In genomic region chr16:88453217-88453531, GRCh38 we compare ENCODE assay signal across 8 cellular contexts. TPM values are rescaled to one million over a fixed set of nuclear protein-coding genes. Genes with fewer than 3 reads are reported as not detected.
DNase-seq lines count a peak whose midpoint lies in the region; ATAC-seq and TF ChIP-seq lines count a peak whose summit lies in the region.

TSS of gene ZFPM1 (plus strand) at chr16:88453280. CDS start at chr16:88453639, 359 bp downstream.

- no peak for DNase-seq in heart left ventricle
- no peak for DNase-seq in left ventricle myocardium superior
- no peak for DNase-seq in adrenal gland
- no peak for DNase-seq in memory B cell (ENCODE audit: low spot score in 2 of 2)
- no peak for DNase-seq in aorta
- no peak for DNase-seq in H4 (ENCODE audit: low spot score)
- DNase-seq in NCI-H1694 (lab: John Stamatoyannopoulos, UW) = no peak

- intact Hi-C loops in heart left ventricle (cut with DNase I) = loop anchor here in 2 of 10 donors (5.0 to 10.0 kb wide), 2 partner anchors 252 to 764 kb away; partner anchors contain the start of genes CTU2 (in 1 of the 2), RNF166 (in 1 of the 2) and ZNF778 (in 1 of the 2)
- intact Hi-C loops in left ventricle myocardium superior (cut with micrococcal nuclease) = loop anchor here (5.0 kb wide), 1 partner anchor 74 kb away; no protein-coding TSS in a partner anchor
- intact Hi-C loops in adrenal gland (cut with DNase I) = no loop called here
- intact Hi-C loops in aorta (cut with DNase I) = loop anchor here in 1 of 2 donors (10.0 kb wide), 1 partner anchor 332 kb away; the partner anchor contains the start of gene PIEZO1

- WGBS in heart left ventricle, 4 donors = 0 to 1% (median 1%) methylated on average over 21 to 57 of the region's 57 CpGs; no CpG with 5 or more reads in 1 of the 4 donors
- WGBS in adrenal gland, 4 donors = 1 to 6% methylated on average over 3 to 51 of the region's 57 CpGs; no CpG with 5 or more reads in 2 of the 4 donors
- WGBS in aorta, 2 donors = 0% methylated on average over 25 to 57 of the region's 57 CpGs

- TF ChIP-seq POLR2A in heart left ventricle (IDR thresholded peaks at IDR 0.05) (peak in 1 of 2 donors; percentile 37), adrenal gland (IDR thresholded peaks at IDR 0.05) (peak; percentile 69 to 72)

- H3K27me3 ChIP-seq in heart left ventricle = peaks cover 0 to 22% (median 0%) of the 10 kb centered on the region in 9 donors
- H3K27me3 ChIP-seq in adrenal gland = no peaks in the 10 kb centered on the region
- H3K27me3 ChIP-seq in aorta (ENCODE audit: control insufficient read depth in 1 of 2, insufficient read depth in 2 of 2, low read length in 1 of 2) = no peaks in the 10 kb centered on the region

- H3K4me3 ChIP-seq in heart left ventricle (peak within 1 kb of the TSS; percentile 53 to 85 (median 67)), adrenal gland (peak within 1 kb of the TSS in 2 of 4 donors; percentile 48 to 88), aorta (ENCODE audit: low read length in 2 of 2) (peak within 1 kb of the TSS; percentile 53 to 55)

- H3K9me3 Mint-ChIP-seq in memory B cell = no peaks in the 10 kb centered on the region

- H3K9me3 ChIP-seq in heart left ventricle = no peaks in the 10 kb centered on the region
- no peaks in the 10 kb centered on the region for H3K9me3 ChIP-seq in adrenal gland (replicated peaks in 1 of 3)
- H3K9me3 ChIP-seq in aorta (ENCODE audit: control insufficient read depth, low read length) = no peaks in the 10 kb centered on the region

- H3K36me3 ChIP-seq in heart left ventricle (no peaks in the 10 kb centered on the region), adrenal gland (replicated peaks in 1 of 2) (no peaks in the 10 kb centered on the region), aorta (ENCODE audit: control insufficient read depth in 1 of 2, insufficient read depth in 2 of 2, low read length in 1 of 2) (no peaks in the 10 kb centered on the region)

- H3K4me3 Mint-ChIP-seq in memory B cell = peak within 1 kb of the TSS; percentile 94

- peak within 1 kb of the TSS; percentile 84 for H3K27ac Mint-ChIP-seq in memory B cell

- no peaks in the 10 kb centered on the region for H3K27me3 Mint-ChIP-seq in memory B cell

- H3K4me1 ChIP-seq in heart left ventricle (peaks cover 7 to 45% (median 27%) of the 10 kb centered on the region in 12 donors), adrenal gland (replicated peaks in 1 of 2) (peaks cover 18 to 41% of the 10 kb centered on the region in 2 donors), aorta (ENCODE audit: control insufficient read depth in 1 of 2, insufficient read depth in 2 of 2, low read length in 2 of 2) (no peaks in the 10 kb centered on the region)

- H3K27ac ChIP-seq in heart left ventricle (peak within 1 kb of the TSS in 11 of 12 donors; percentile 26 to 79 (median 69)), adrenal gland (peak within 1 kb of the TSS in 2 of 5 donors; percentile 83 to 87), aorta (ENCODE audit: low read depth in 1 of 2, low read length in 2 of 2) (no peak within 1 kb of the TSS)

- TF ChIP-seq CTCF in heart left ventricle (IDR thresholded peaks at IDR 0.05) (peak in 1 of 12 donors; percentile 3), adrenal gland (IDR thresholded peaks at IDR 0.05) (no peak)

- H3K4me1 Mint-ChIP-seq in memory B cell = peaks cover 47% of the 10 kb centered on the region

- ATAC-seq in heart left ventricle = no peak
- no peak for ATAC-seq in left ventricle myocardium superior
- ATAC-seq in memory B cell (ENCODE audit: low read depth) = no peak
- no peak for ATAC-seq in aorta (ENCODE audit: low FRiP score)
- ATAC-seq in HG03135 (IDR thresholded peaks at IDR 0.05; ENCODE audit: unreplicated experiment) = no peak

- H3K36me3 Mint-ChIP-seq in memory B cell = no peaks in the 10 kb centered on the region

RNA-seq across cellular contexts. Expression of gene ZFPM1, which starts in this region (rescaled TPM):
- total RNA-seq in heart left ventricle (1 to 10 TPM; 1.3 to 6.1 (median 4.1) TPM), left ventricle myocardium superior (3.5 TPM), adrenal gland (10 to 100 TPM in 1 of 8 donors, 1 to 10 TPM in 6, under 1 TPM in 1; 0.69 to 10.2 (median 3.5) TPM), aorta (1 to 10 TPM; 4.1 to 8.8 TPM)
- polyA plus RNA-seq in heart left ventricle (1 to 10 TPM; 1.6 to 6.3 TPM), adrenal gland (10 to 100 TPM in 1 of 3 donors, 1 to 10 TPM in 1, under 1 TPM in 1; 0.37 to 23.8 (median 7.0) TPM), aorta (1 to 10 TPM in 1 of 2 donors, under 1 TPM in 1; 0.88 to 2.0 TPM)
- total RNA-seq in H4 (2014; rRNA removed; shearing (Covaris generic)) = 0.29 and 0.86 TPM in 2 replicates

Comparison
In these comparisons a context has a peak if more than half of its experiments do, and no peak if none do; other contexts are left out.
1. H3K27ac ChIP-seq: peak in heart left ventricle (11 of 12); none in aorta (0 of 2).